Comparison of ENCODE assay signal across 26 cellular contexts in the genomic region with DNA sequence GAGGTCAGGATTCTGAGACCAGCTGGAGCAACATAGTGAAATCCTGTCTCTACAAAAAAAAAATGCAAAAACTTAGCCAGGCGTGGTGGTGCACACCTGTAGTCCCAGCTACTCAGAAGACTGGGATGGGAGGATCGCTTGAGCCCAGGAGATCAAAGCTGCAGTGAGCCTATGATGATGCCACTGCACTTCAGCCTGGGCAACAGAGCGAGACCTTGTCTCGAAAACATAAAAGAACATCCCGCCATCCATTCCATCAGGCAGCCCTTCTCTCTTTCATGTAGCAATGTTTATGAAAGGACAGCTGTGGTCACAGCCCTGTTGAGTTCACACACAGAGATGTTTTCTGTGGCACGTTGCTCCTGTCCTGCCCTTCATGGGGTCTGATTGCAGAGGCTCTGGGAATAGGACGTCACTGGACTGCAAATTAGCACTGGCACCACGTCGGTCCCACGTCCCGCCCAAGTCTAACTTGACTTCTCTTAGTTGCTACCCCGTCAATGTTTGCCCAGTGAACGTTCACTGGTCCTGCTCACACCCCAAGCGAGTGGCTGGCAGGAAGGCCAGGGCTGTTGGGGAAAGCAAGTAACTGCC.
DNase-seq lines count a peak whose midpoint lies in the region; ATAC-seq, FAIRE-seq and TF ChIP-seq lines count a peak whose summit lies in the region.
"Had no signal": no experiment of that assay in that cellular context is flagged by ENCODE, and none has a peak within 500 bp of the region (broad histone marks: within the 10 kb centered on the region; RNA-seq: fewer than 3 reads in every experiment).

No MANE protein-coding gene starts in this region.

- FAIRE-seq in K562 (lab: Jason Lieb, UNC), result peak; percentile 37
- FAIRE-seq: GM12892, GM19239, H54 had no signal

- no peak overlapping the region for H3K27ac ChIP-seq in BLaER1
- H3K27ac ChIP-seq in OCI-LY7 (ENCODE audit: low read depth, low read length, poor library complexity, severe bottlenecking), result no peak overlapping the region
- H3K27ac ChIP-seq in K562 (ENCODE audit: extremely low read depth, low read depth, low read length), result no peak overlapping the region
- H3K27ac ChIP-seq: PC-9 had no signal

- ATAC-seq in K562, result no peak
- ATAC-seq in esophagus mucosa, result no peak

- no peak for TF ChIP-seq CTCF in OCI-LY7 (conservative IDR thresholded peaks at IDR 0.05; ENCODE audit: low read length)
- no peak for TF ChIP-seq CTCF in K562 (IDR thresholded peaks at IDR 0.05 in 2 of 3, conservative IDR thresholded peaks at IDR 0.05 in 1 of 3; ENCODE audit: insufficient read depth in 2 of 3, low read depth in 1 of 3, low read length in 3 of 3)
- TF ChIP-seq CTCF in nephron progenitor cell (IDR thresholded peaks at IDR 0.05), result no peak
- TF ChIP-seq CTCF in lower leg skin (IDR thresholded peaks at IDR 0.05), result no peak

- H3K9ac ChIP-seq in BLaER1, result no peak overlapping the region
- peak overlapping the region in 1 of 2 experiments; percentile 43; a peak in 1 of 4 replicates for H3K9ac ChIP-seq in K562 (ENCODE audit: insufficient read depth in 1 of 2, low read depth in 2 of 2, low read length in 2 of 2)

- H3K79me2 ChIP-seq in OCI-LY7 (ENCODE audit: insufficient read depth, low read depth, low read length) (no peaks in the 10 kb centered on the region), K562 (ENCODE audit: control insufficient read depth, insufficient read depth, low read length) (no peaks in the 10 kb centered on the region)

- H3K4me3 Mint-ChIP-seq in nephron progenitor cell, result no peak overlapping the region
- H3K4me3 Mint-ChIP-seq: CD4-positive, alpha-beta memory T cell had no signal

- H3K36me3 ChIP-seq in BLaER1 (no peaks in the 10 kb centered on the region), OCI-LY7 (ENCODE audit: insufficient read depth, low read length) (no peaks in the 10 kb centered on the region), K562 (ENCODE audit: control insufficient read depth, insufficient read depth, low read length) (no peaks in the 10 kb centered on the region)

- in situ Hi-C loops in K562 (cut with MboI), result loop anchor here (10.0 kb wide), 1 partner anchor 541 kb away; no protein-coding TSS in a partner anchor

- H3K9me3 ChIP-seq in BLaER1, result no peaks in the 10 kb centered on the region
- H3K9me3 ChIP-seq in OCI-LY7 (ENCODE audit: low read length), result no peaks in the 10 kb centered on the region
- H3K9me3 ChIP-seq in K562 (replicated peaks; ENCODE audit: control insufficient read depth, insufficient read depth, low read depth, low read length), result no peaks in the 10 kb centered on the region

- WGBS in K562 (ENCODE audit: insufficient coverage, low coverage, missing lambda C conversion rate), result 20% methylated on average over 14 of the region's 14 CpGs
- 85% methylated on average over 14 of the region's 14 CpGs for WGBS in lower leg skin, 2 donors

- no peaks in the 10 kb centered on the region for H3K9me1 ChIP-seq in K562 (ENCODE audit: control insufficient read depth, insufficient read depth, low read length)

- H3K4me2 ChIP-seq in BLaER1, result peak overlapping the region; percentile 43
- H3K4me2 ChIP-seq in OCI-LY7 (ENCODE audit: low read length), result no peak overlapping the region
- H3K4me2 ChIP-seq in K562 (ENCODE audit: insufficient read depth, low read length), result no peak overlapping the region
- H3K4me2 ChIP-seq: PC-9 had no signal

- TF ChIP-seq POLR2A in K562 (conservative IDR thresholded peaks at IDR 0.05) (no peak), lower leg skin (IDR thresholded peaks at IDR 0.05) (no peak)

- no peaks in the 10 kb centered on the region for H3K9me3 Mint-ChIP-seq in nephron progenitor cell
- H3K9me3 Mint-ChIP-seq: CD4-positive, alpha-beta memory T cell had no signal

- peak overlapping the region; percentile 95 for H3K27ac Mint-ChIP-seq in nephron progenitor cell
- H3K27ac Mint-ChIP-seq: CD4-positive, alpha-beta memory T cell had no signal

- CTCF ChIA-PET in OCI-LY7 (lab: Charles Lee; ENCODE audit: unreplicated experiment), result no interaction called here
- CTCF ChIA-PET in K562 (lab: Yijun Ruan, JAX; ENCODE audit: low intra/inter-chr PET ratio), result no interaction called here

- peak overlapping the region; percentile 31; the same call in 1 of the 2 replicates for H2AFZ ChIP-seq in OCI-LY7 (ENCODE audit: low read length)
- peak overlapping the region; percentile 7; the same call in 1 of the 2 replicates for H2AFZ ChIP-seq in K562 (ENCODE audit: low read depth, low read length)
- H2AFZ ChIP-seq: PC-9 had no signal

- BruUV-seq in OCI-LY7 (replicated peaks; lab: Mats Ljungman, UMichigan) (no TSS peak), K562 (replicated peaks; lab: Mats Ljungman, UMichigan) (no TSS peak)

- no peaks in the 10 kb centered on the region for H3K9me2 ChIP-seq in OCI-LY7 (ENCODE audit: insufficient read depth, low read length)

- H4K20me1 ChIP-seq in BLaER1 (no peaks in the 10 kb centered on the region), OCI-LY7 (ENCODE audit: insufficient read depth, low read length) (no peaks in the 10 kb centered on the region), K562 (replicated peaks; ENCODE audit: control insufficient read depth, insufficient read depth, low read length) (0 out of 2 replicates have a peak, but pooled peaks cover 2% of the 10 kb centered on the region)

- H3K4me1 ChIP-seq in BLaER1 (peaks cover 51% of the 10 kb centered on the region), OCI-LY7 (ENCODE audit: insufficient read depth, low read length, poor library complexity, severe bottlenecking) (peaks cover 15% of the 10 kb centered on the region), K562 (replicated peaks in 1 of 2; ENCODE audit: control insufficient read depth in 2 of 2, insufficient read depth in 2 of 2, low read length in 2 of 2) (peaks cover 0 to 1% of the 10 kb centered on the region in 2 experiments; a peak in 2 of 5 replicates)

- no peak for TF ChIP-seq EP300 in K562 (IDR thresholded peaks at IDR 0.05; ENCODE audit: low read length)

- H3K27me3 ChIP-seq in BLaER1, result no peaks in the 10 kb centered on the region
- H3K27me3 ChIP-seq in K562 (ENCODE audit: control insufficient read depth in 2 of 2, insufficient read depth in 2 of 2, low read length in 2 of 2), result peaks cover 11 to 21% of the 10 kb centered on the region in 2 experiments; a peak in 4 of 5 replicates

- POLR2A ChIA-PET in OCI-LY7 (lab: Charles Lee), result interaction anchor here (0.6 to 0.8 kb wide), 3 partner anchors 10 to 117 kb away, joined by 3 to 4 read pairs (median 4); no protein-coding TSS in a partner anchor
- POLR2A ChIA-PET in K562 (lab: Yijun Ruan, JAX), result interaction anchor here (0.6 to 1.4 kb wide), 3 partner anchors 36 to 98 kb away, joined by 3 to 5 read pairs (median 3); no protein-coding TSS in a partner anchor

- no peaks in the 10 kb centered on the region for H3K36me3 Mint-ChIP-seq in nephron progenitor cell (ENCODE audit: low read depth)
- H3K36me3 Mint-ChIP-seq: CD4-positive, alpha-beta memory T cell had no signal

- DNase-seq in OCI-LY7 (ENCODE audit: low spot score) (peak; percentile 56), K562 (ENCODE audit: extremely low read depth in 1 of 4, low spot score in 3 of 4) (no peak), nephron progenitor cell (no peak), DMS153 treated with DMSO at 0.1 percent for 48 hours (lab: John Stamatoyannopoulos, UW; ENCODE audit: unreplicated experiment) (no peak), HCEC 1CT (no peak), lower leg skin (ENCODE audit: low spot score in 2 of 2) (no peak)
- DNase-seq: C1 segment of cervical spinal cord; CD4-positive, alpha-beta memory T cell; COR-L47; DMS79 treated with DMSO at 0.1 percent for 48 hours; GF-D8; Kasumi-1; MV-4-11; NCI-H1105; NCI-H1436 treated with DMSO at 0.1 percent for 48 hours; NCI-H187 treated with DMSO at 0.1 percent for 48 hours; NCI-H2171 treated with DMSO at 0.1 percent for 48 hours; NCI-H524; NCI-H748 treated with DMSO at 0.1 percent for 48 hours; PC-9; Right ventricle myocardium superior had no signal

- H3K27me3 Mint-ChIP-seq in nephron progenitor cell (ENCODE audit: low read depth, poor library complexity), result peaks cover 9% of the 10 kb centered on the region

- intact Hi-C loops in OCI-LY7 (cut with micrococcal nuclease; ENCODE audit: unreplicated experiment), result no loop called here
- intact Hi-C loops in K562 (cut with micrococcal nuclease), result no loop called here
- intact Hi-C loops in lower leg skin (cut with DNase I; ENCODE audit: low total_unique reads), result no loop called here

- peaks cover 39% of the 10 kb centered on the region for H3K4me1 Mint-ChIP-seq in nephron progenitor cell

- H3K4me3 ChIP-seq in BLaER1 (no peak overlapping the region), OCI-LY7 (ENCODE audit: low read depth, low read length, poor library complexity, severe bottlenecking) (no peak overlapping the region), K562 (no peak overlapping the region), lower leg skin (ENCODE audit: low read depth, poor library complexity, severe bottlenecking) (no peak overlapping the region)
- H3K4me3 ChIP-seq: PC-9 had no signal

- no peak for TF ChIP-seq RAD21 in K562 (CRISPR knock-in tag; conservative IDR thresholded peaks at IDR 0.05 in 1 of 2, IDR thresholded peaks at IDR 0.05 in 1 of 2)

TF ChIP-seq in K562, 482 proteins besides CTCF, POLR2A, EP300 and RAD21 (continues in another document):
- TF ChIP-seq PRPF4 (IDR thresholded peaks at IDR 0.05; ENCODE audit: insufficient read depth, low read depth, low read length, poor library complexity, severe bottlenecking) (no peak), EP400 (IDR thresholded peaks at IDR 0.05) (no peak), TAF7 (tag; IDR thresholded peaks at IDR 0.05) (no peak), NONO (IDR thresholded peaks at IDR 0.05; ENCODE audit: low read depth in 2 of 2, low read length in 1 of 2) (no peak)
